In genomic region chr7:16644157-16644556, GRCh38 we compare ENCODE assay signal across 1 cellular context.
TF ChIP-seq lines count a peak whose summit lies in the region.

No MANE protein-coding gene starts in this region.

TF ChIP-seq in GM23338, 12 proteins besides CTCF, POLR2A, EP300 and RAD21 (continued from another document):
- TF ChIP-seq REST (IDR thresholded peaks at IDR 0.05; ENCODE audit: unreplicated experiment) (no peak), JUNB (IDR thresholded peaks at IDR 0.05; ENCODE audit: unreplicated experiment) (no peak), EZH2 (IDR thresholded peaks at IDR 0.05; ENCODE audit: low read depth, unreplicated experiment) (no peak), ZNF114 (CRISPR knock-in tag; IDR thresholded peaks at IDR 0.05) (no peak), STAT1 (IDR thresholded peaks at IDR 0.05; ENCODE audit: unreplicated experiment) (no peak), NANOG (IDR thresholded peaks at IDR 0.05; ENCODE audit: borderline replicate concordance) (no peak)
TF ChIP-seq in GM23338: peak in this region for 0.
